In genomic region chr7:71746004-71746403, GRCh38 we compare ENCODE assay signal across 25 cellular contexts.
DNase-seq lines count a peak whose midpoint lies in the region; ATAC-seq and TF ChIP-seq lines count a peak whose summit lies in the region.
"Had no signal": no experiment of that assay in that cellular context is flagged by ENCODE, and none has a peak within 500 bp of the region (broad histone marks: within the 10 kb centered on the region; RNA-seq: fewer than 3 reads in every experiment).

No MANE protein-coding gene starts in this region.

- no peak overlapping the region for H2BK12ac ChIP-seq in trophoblast cell (ENCODE audit: low read length)

- no peaks in the 10 kb centered on the region; the same call in 1 of the 2 replicates for H3K9me3 ChIP-seq in Panc1 (ENCODE audit: control insufficient read depth, insufficient read depth, low read depth, low read length)
- no peaks in the 10 kb centered on the region for H3K9me3 ChIP-seq in hepatocyte (ENCODE audit: low read depth)
- peaks cover 2% of the 10 kb centered on the region for H3K9me3 ChIP-seq in trophoblast cell (ENCODE audit: insufficient read depth, low read depth, low read length)
- no peaks in the 10 kb centered on the region for H3K9me3 ChIP-seq in HAP-1

- H3K9ac ChIP-seq in KMS-11 (no peak overlapping the region), trophoblast cell (ENCODE audit: low read length) (no peak overlapping the region)

- no peak overlapping the region for H3K14ac ChIP-seq in trophoblast cell (ENCODE audit: low read length)

- H3K79me2 ChIP-seq in KMS-11 (ENCODE audit: insufficient read depth, low read depth) (no peaks in the 10 kb centered on the region), hepatocyte (no peaks in the 10 kb centered on the region), trophoblast cell (ENCODE audit: control insufficient read depth, insufficient read depth, low read length, poor library complexity) (no peaks in the 10 kb centered on the region)

- H2AFZ ChIP-seq in KMS-11 (ENCODE audit: low read depth) = peak overlapping the region; percentile 53; the same call in 1 of the 2 replicates
- H2AFZ ChIP-seq in hepatocyte = no peak overlapping the region
- no peak overlapping the region for H2AFZ ChIP-seq in trophoblast cell (ENCODE audit: insufficient read depth, low read length, poor library complexity)

- no peak overlapping the region for H3K23ac ChIP-seq in trophoblast cell (ENCODE audit: low read length)

- POLR2A ChIA-PET in Panc1 (lab: Charles Lee) = no interaction called here

- H2AK5ac ChIP-seq in trophoblast cell (ENCODE audit: low read length) = no peak overlapping the region

- H2BK5ac ChIP-seq in trophoblast cell (ENCODE audit: low read depth, low read length, poor library complexity) = no peak overlapping the region

- H3K27me3 Mint-ChIP-seq in type B pancreatic cell (peaks cover 15% of the 10 kb centered on the region), osteocyte (ENCODE audit: unreplicated experiment) (no peaks in the 10 kb centered on the region)
- H3K27me3 Mint-ChIP-seq: central memory CD8-positive, alpha-beta T cell had no signal

- H3K9me3 Mint-ChIP-seq in type B pancreatic cell = peaks cover 11% of the 10 kb centered on the region
- peaks cover 8% of the 10 kb centered on the region for H3K9me3 Mint-ChIP-seq in osteocyte (ENCODE audit: unreplicated experiment)

- H3K27ac Mint-ChIP-seq in type B pancreatic cell = no peak overlapping the region
- no peak overlapping the region for H3K27ac Mint-ChIP-seq in osteocyte (ENCODE audit: unreplicated experiment)
- H3K27ac Mint-ChIP-seq: activated naive CD8-positive, alpha-beta T cell treated with anti-CD3 and anti-CD28 coated beads, Interleukin-2, amount 50 U/mL, for 24 hours; progenitor cell of endocrine pancreas had no signal

- no TSS peak for BruUV-seq in Panc1 (replicated peaks; lab: Mats Ljungman, UMichigan)

- no peak overlapping the region for H4K8ac ChIP-seq in trophoblast cell (ENCODE audit: low read depth, low read length)

- no peak overlapping the region for H3K18ac ChIP-seq in trophoblast cell (ENCODE audit: low read length)

- H3K4ac ChIP-seq in trophoblast cell (ENCODE audit: low read depth, low read length) = no peak overlapping the region

- no peak for DNase-seq in Panc1 (ENCODE audit: low read depth, low spot score)
- no peak for DNase-seq in hepatocyte (ENCODE audit: low spot score)
- no peak for DNase-seq in type B pancreatic cell (ENCODE audit: extremely low spot score, unreplicated experiment)
- DNase-seq in osteocyte (ENCODE audit: extremely low spot score, unreplicated experiment) = no peak
- no peak for DNase-seq in trophoblast cell
- no peak for DNase-seq in NCI-H2081 (lab: John Stamatoyannopoulos, UW)
- no peak for DNase-seq in HAP-1 (ENCODE audit: low spot score in 2 of 2)
- DNase-seq: activated CD4-positive, alpha-beta T cell treated with anti-CD3 and anti-CD28 coated beads for 4 hours; activated effector memory CD4-positive, alpha-beta T cell treated with anti-CD3 and anti-CD28 coated beads, Interleukin-2, amount 50 U/mL, for 16 hours; activated naive CD8-positive, alpha-beta T cell treated with anti-CD3 and anti-CD28 coated beads, Interleukin-2, amount 50 U/mL, for 24 hours; Calu3; EL; Kasumi-1; NCI-H187; NCI-H2227 treated with DMSO at 0.1 percent for 48 hours; NCI-H748 treated with DMSO at 0.1 percent for 48 hours; sigmoid colon; stimulated activated naive CD4-positive, alpha-beta T cell; T-helper 2 cell had no signal

- no peak for ATAC-seq in Panc1
- ATAC-seq: activated naive CD8-positive, alpha-beta T cell treated with anti-CD3 and anti-CD28 coated beads, Interleukin-2, amount 50 U/mL, for 24 hours; HepG2 had no signal

- H4K91ac ChIP-seq in trophoblast cell (ENCODE audit: low read depth, low read length) = no peak overlapping the region

- H3K27ac ChIP-seq in KMS-11 = no peak overlapping the region
- no peak overlapping the region for H3K27ac ChIP-seq in Panc1 (ENCODE audit: low read length)
- H3K27ac ChIP-seq in hepatocyte = no peak overlapping the region
- H3K27ac ChIP-seq in trophoblast cell (ENCODE audit: low read depth, low read length) = no peak overlapping the region
- H3K27ac ChIP-seq: epithelial cell of prostate, RWPE1, sigmoid colon had no signal

- intact Hi-C loops in Panc1 (cut with micrococcal nuclease; ENCODE audit: unreplicated experiment) = no loop called here

- H3K79me1 ChIP-seq in trophoblast cell (ENCODE audit: low read length) = no peaks in the 10 kb centered on the region

- 85% methylated on average over 5 of the region's 5 CpGs for WGBS in hepatocyte (ENCODE audit: low lambda C conversion rate, missing lambda C conversion rate)
- no CpG with 5 or more reads among the region's 5 CpGs for WGBS in trophoblast cell (ENCODE audit: extremely low coverage, insufficient coverage, insufficient read length)

- in situ Hi-C loops in Panc1 (cut with HindIII; ENCODE audit: low pct_unique_long_range_greater_than_20kb, low sequenced_read_pairs) (no loop called here), HAP-1 (cut with MboI; ENCODE audit: low sequenced_read_pairs) (no loop called here)

- H3K4me1 ChIP-seq in KMS-11 (ENCODE audit: low read depth, poor library complexity, severe bottlenecking) = peaks cover 24% of the 10 kb centered on the region
- H3K4me1 ChIP-seq in Panc1 (ENCODE audit: control insufficient read depth, insufficient read depth, low read length) = no peaks in the 10 kb centered on the region
- no peaks in the 10 kb centered on the region for H3K4me1 ChIP-seq in hepatocyte (ENCODE audit: insufficient read depth)
- H3K4me1 ChIP-seq in trophoblast cell (ENCODE audit: control insufficient read depth in 1 of 2, insufficient read depth in 2 of 2, low read length in 2 of 2) = no peaks in the 10 kb centered on the region
- H3K4me1 ChIP-seq in HAP-1 = no peaks in the 10 kb centered on the region
- H3K4me1 ChIP-seq: sigmoid colon had no signal

- H3K4me3 ChIP-seq in KMS-11 (IDR thresholded peaks at IDR 0.05; ENCODE audit: insufficient read depth, low read depth, low read length) (no peak overlapping the region), Panc1 (ENCODE audit: low read depth in 2 of 2, low read length in 2 of 2) (no peak overlapping the region), hepatocyte (no peak overlapping the region), trophoblast cell (ENCODE audit: low read depth, low read length) (no peak overlapping the region), HAP-1 (no peak overlapping the region)
- H3K4me3 ChIP-seq: sigmoid colon had no signal

- no peak overlapping the region for H2BK120ac ChIP-seq in trophoblast cell (ENCODE audit: insufficient read depth, low read length, poor library complexity)

- no peak overlapping the region for H3K4me3 Mint-ChIP-seq in type B pancreatic cell
- no peak overlapping the region for H3K4me3 Mint-ChIP-seq in osteocyte (ENCODE audit: unreplicated experiment)
- H3K4me3 Mint-ChIP-seq: activated naive CD8-positive, alpha-beta T cell treated with anti-CD3 and anti-CD28 coated beads, Interleukin-2, amount 50 U/mL, for 24 hours; central memory CD8-positive, alpha-beta T cell had no signal

- H3K27me3 ChIP-seq in KMS-11 (ENCODE audit: insufficient read depth, low read depth) (no peaks in the 10 kb centered on the region), Panc1 (ENCODE audit: control insufficient read depth, insufficient read depth, low read length) (peaks cover 2% of the 10 kb centered on the region; the same call in 1 of the 2 replicates), hepatocyte (no peaks in the 10 kb centered on the region), trophoblast cell (ENCODE audit: insufficient read depth, low read length) (no peaks in the 10 kb centered on the region), HAP-1 (ENCODE audit: low read depth) (no peaks in the 10 kb centered on the region)

- H3K4me1 Mint-ChIP-seq in type B pancreatic cell (ENCODE audit: unreplicated experiment) = no peaks in the 10 kb centered on the region
- no peaks in the 10 kb centered on the region for H3K4me1 Mint-ChIP-seq in osteocyte (ENCODE audit: unreplicated experiment)
- H3K4me1 Mint-ChIP-seq: activated naive CD8-positive, alpha-beta T cell treated with anti-CD3 and anti-CD28 coated beads, Interleukin-2, amount 50 U/mL, for 24 hours; central memory CD8-positive, alpha-beta T cell had no signal

- CTCF ChIA-PET in Panc1 (lab: Charles Lee) = interaction anchor here (0.6 kb wide), 1 partner anchor 832 kb away, joined by 8 read pairs; no protein-coding TSS in a partner anchor

- H4K12ac ChIP-seq in trophoblast cell (ENCODE audit: low read depth, low read length) = no peak overlapping the region

- no peaks in the 10 kb centered on the region for H3K36me3 Mint-ChIP-seq in type B pancreatic cell
- no peaks in the 10 kb centered on the region for H3K36me3 Mint-ChIP-seq in osteocyte (ENCODE audit: unreplicated experiment)

- H3K36me3 ChIP-seq in KMS-11 (ENCODE audit: insufficient read depth) (no peaks in the 10 kb centered on the region), Panc1 (ENCODE audit: control insufficient read depth, insufficient read depth, low read length) (no peaks in the 10 kb centered on the region), hepatocyte (replicated peaks; ENCODE audit: insufficient read depth, low read depth) (no peaks in the 10 kb centered on the region), trophoblast cell (ENCODE audit: control insufficient read depth in 1 of 2, insufficient read depth in 2 of 2, low read length in 2 of 2) (no peaks in the 10 kb centered on the region), HAP-1 (replicated peaks) (no peaks in the 10 kb centered on the region)
- H3K36me3 ChIP-seq: sigmoid colon had no signal

- H3K9me2 ChIP-seq in hepatocyte (replicated peaks; ENCODE audit: insufficient read depth) = no peaks in the 10 kb centered on the region

- peak; percentile 71 for TF ChIP-seq CTCF in KMS-11 (conservative IDR thresholded peaks at IDR 0.05; ENCODE audit: low read depth, low read length)
- peak; percentile 18; the same call in 1 of the 2 replicates for TF ChIP-seq CTCF in Panc1 (IDR thresholded peaks at IDR 0.05)
- TF ChIP-seq CTCF in hepatocyte (IDR thresholded peaks at IDR 0.05; ENCODE audit: poor library complexity) = peak; percentile 23
- TF ChIP-seq CTCF in type B pancreatic cell (conservative IDR thresholded peaks at IDR 0.05) = peak; percentile 23
- TF ChIP-seq CTCF in osteocyte (IDR thresholded peaks at IDR 0.05) = no peak

- H4K20me1 ChIP-seq in KMS-11 (ENCODE audit: insufficient read depth) (no peaks in the 10 kb centered on the region), hepatocyte (ENCODE audit: insufficient read depth, poor library complexity, severe bottlenecking) (no peaks in the 10 kb centered on the region)

- no peak overlapping the region for H3K4me2 ChIP-seq in KMS-11
- H3K4me2 ChIP-seq in hepatocyte = no peak overlapping the region
- H3K4me2 ChIP-seq in trophoblast cell (ENCODE audit: low read length) = no peak overlapping the region
